In the genomic region with DNA sequence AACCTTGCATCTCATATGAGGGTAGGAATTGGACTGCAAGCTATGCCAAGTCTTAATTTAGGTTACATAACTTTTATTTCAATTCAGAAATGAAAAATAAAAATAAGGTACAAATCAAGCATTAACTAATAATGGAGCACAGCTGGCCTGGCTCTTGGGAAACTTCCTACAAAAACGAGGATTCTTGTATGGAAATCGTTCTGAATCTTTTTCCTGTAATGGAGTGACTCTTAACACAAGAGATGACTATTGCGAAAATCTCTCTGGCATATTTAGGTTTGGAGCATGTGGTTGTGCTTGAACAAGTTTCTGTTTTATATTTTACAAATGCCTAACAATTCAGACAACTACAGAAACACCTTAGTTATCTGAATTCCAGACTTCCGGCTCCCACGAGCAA, we compare ENCODE assay signal across 1 cellular context.
A peak's percentile ranks its signal among the peaks of the same experiment; 100 is the strongest.
TF ChIP-seq lines count a peak whose summit lies in the region.

No MANE protein-coding gene starts in this region.

TF ChIP-seq in IMR-90, 13 proteins besides CTCF, POLR2A, EP300 and RAD21:
- TF ChIP-seq FOS (IDR thresholded peaks at IDR 0.05; ENCODE audit: low read depth, low read length) (no peak), MXI1 (IDR thresholded peaks at IDR 0.05; ENCODE audit: borderline replicate concordance, low read depth, low read length) (no peak), SMC3 (IDR thresholded peaks at IDR 0.05; ENCODE audit: low read depth, low read length) (no peak), RFX5 (IDR thresholded peaks at IDR 0.05; ENCODE audit: low read depth, low read length) (no peak), CEBPB (IDR thresholded peaks at IDR 0.05; ENCODE audit: low read depth, low read length) (peak; percentile 76), MAFK (IDR thresholded peaks at IDR 0.05; ENCODE audit: low read depth, low read length) (no peak)
- TF ChIP-seq, protein P1, sequence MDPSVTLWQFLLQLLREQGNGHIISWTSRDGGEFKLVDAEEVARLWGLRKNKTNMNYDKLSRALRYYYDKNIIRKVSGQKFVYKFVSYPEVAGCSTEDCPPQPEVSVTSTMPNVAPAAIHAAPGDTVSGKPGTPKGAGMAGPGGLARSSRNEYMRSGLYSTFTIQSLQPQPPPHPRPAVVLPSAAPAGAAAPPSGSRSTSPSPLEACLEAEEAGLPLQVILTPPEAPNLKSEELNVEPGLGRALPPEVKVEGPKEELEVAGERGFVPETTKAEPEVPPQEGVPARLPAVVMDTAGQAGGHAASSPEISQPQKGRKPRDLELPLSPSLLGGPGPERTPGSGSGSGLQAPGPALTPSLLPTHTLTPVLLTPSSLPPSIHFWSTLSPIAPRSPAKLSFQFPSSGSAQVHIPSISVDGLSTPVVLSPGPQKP (IDR thresholded peaks at IDR 0.05; ENCODE audit: borderline replicate concordance, low read depth, low read length): no peak
- TF ChIP-seq, protein P2, sequence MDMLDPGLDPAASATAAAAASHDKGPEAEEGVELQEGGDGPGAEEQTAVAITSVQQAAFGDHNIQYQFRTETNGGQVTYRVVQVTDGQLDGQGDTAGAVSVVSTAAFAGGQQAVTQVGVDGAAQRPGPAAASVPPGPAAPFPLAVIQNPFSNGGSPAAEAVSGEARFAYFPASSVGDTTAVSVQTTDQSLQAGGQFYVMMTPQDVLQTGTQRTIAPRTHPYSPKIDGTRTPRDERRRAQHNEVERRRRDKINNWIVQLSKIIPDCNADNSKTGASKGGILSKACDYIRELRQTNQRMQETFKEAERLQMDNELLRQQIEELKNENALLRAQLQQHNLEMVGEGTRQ (IDR thresholded peaks at IDR 0.05; ENCODE audit: low read depth, low read length): no peak
